14 cellular contexts compared by ENCODE assay signal in genomic region chr2:79882548-79882947, GRCh38.
A peak's percentile ranks its signal among the peaks of the same experiment; 100 is the strongest.
DNase-seq lines count a peak whose midpoint lies in the region; ATAC-seq and TF ChIP-seq lines count a peak whose summit lies in the region.
"Had no signal": no experiment of that assay in that cellular context is flagged by ENCODE, and none has a peak within 500 bp of the region (broad histone marks: within the 10 kb centered on the region; RNA-seq: fewer than 3 reads in every experiment).

No MANE protein-coding gene starts in this region.

- H3K4me3 ChIP-seq in H7 (ENCODE audit: insufficient read depth, low read depth, low read length) (no peak overlapping the region), mesenchymal stem cell (ENCODE audit: insufficient read depth in 1 of 2, low read depth in 1 of 2, low read length in 2 of 2) (no peak overlapping the region)
- H3K4me3 ChIP-seq: BLaER1 treated with 17β-estradiol and CSF1 and Interleukin-3, amounts not matched to agents 10 nM and 100 nM had no signal

- H2BK12ac ChIP-seq in mesenchymal stem cell (ENCODE audit: low read length in 2 of 2) = no peak overlapping the region

- H4K91ac ChIP-seq in mesenchymal stem cell (ENCODE audit: low read length) = peak overlapping the region; percentile 39

- no peaks in the 10 kb centered on the region for H3K9me3 ChIP-seq in mesenchymal stem cell (ENCODE audit: control insufficient read depth, low read length)
- H3K9me3 ChIP-seq: BLaER1 treated with 17β-estradiol and CSF1 and Interleukin-3, amounts not matched to agents 10 nM and 100 nM had no signal

- H3K36me3 ChIP-seq in H7 (replicated peaks; ENCODE audit: control insufficient read depth, insufficient read depth, low read length) (no peaks in the 10 kb centered on the region), mesenchymal stem cell (ENCODE audit: control insufficient read depth in 1 of 2, insufficient read depth in 2 of 2, low read depth in 1 of 2, low read length in 2 of 2) (no peaks in the 10 kb centered on the region)
- H3K36me3 ChIP-seq: BLaER1 treated with 17β-estradiol and CSF1 and Interleukin-3, amounts not matched to agents 10 nM and 100 nM had no signal

- no peak for TF ChIP-seq CTCF in WTC11 (IDR thresholded peaks at IDR 0.05)

- no peak overlapping the region for H4K8ac ChIP-seq in mesenchymal stem cell (ENCODE audit: low read length)

- no peak overlapping the region for H2AK5ac ChIP-seq in mesenchymal stem cell (ENCODE audit: low read length, severe bottlenecking)

- no peak overlapping the region for H3K4me2 ChIP-seq in mesenchymal stem cell (ENCODE audit: low read length, poor library complexity, severe bottlenecking)
- H3K4me2 ChIP-seq: BLaER1 treated with 17β-estradiol and CSF1 and Interleukin-3, amounts not matched to agents 10 nM and 100 nM had no signal

- H3K27me3 Mint-ChIP-seq in WTC11 (ENCODE audit: low read depth) = no peaks in the 10 kb centered on the region
- peaks cover 7% of the 10 kb centered on the region for H3K27me3 Mint-ChIP-seq in activated CD4-positive, alpha-beta T cell treated with anti-CD3 and anti-CD28 coated beads for 36 hours
- H3K27me3 Mint-ChIP-seq: CD4-positive, CD25-positive, alpha-beta regulatory T cell had no signal

- no peak overlapping the region for H2BK120ac ChIP-seq in mesenchymal stem cell (ENCODE audit: low read depth, low read length)

- H3K23ac ChIP-seq in mesenchymal stem cell (ENCODE audit: low read length in 2 of 2) = no peak overlapping the region

- H3K4ac ChIP-seq in mesenchymal stem cell (ENCODE audit: low read depth in 1 of 2, low read length in 2 of 2) = no peak overlapping the region

- ATAC-seq in WTC11 (peak; percentile 48), HG02759 (IDR thresholded peaks at IDR 0.05; ENCODE audit: unreplicated experiment) (no peak), GM21381 (IDR thresholded peaks at IDR 0.05; ENCODE audit: unreplicated experiment) (no peak)
- no peak for ATAC-seq in activated CD4-positive, alpha-beta T cell treated with anti-CD3 and anti-CD28 coated beads for 36 hours
- ATAC-seq: HCT116 had no signal

- H3K27ac ChIP-seq in mesenchymal stem cell (ENCODE audit: low read length, poor library complexity, severe bottlenecking) (no peak overlapping the region), substantia nigra (ENCODE audit: low read depth, low read length, poor library complexity, severe bottlenecking) (no peak overlapping the region)
- H3K27ac ChIP-seq: BLaER1 treated with 17β-estradiol and CSF1 and Interleukin-3, amounts not matched to agents 10 nM and 100 nM; HL-60 had no signal

- H3K4me3 Mint-ChIP-seq in WTC11 = no peak overlapping the region
- H3K4me3 Mint-ChIP-seq in activated CD4-positive, alpha-beta T cell treated with anti-CD3 and anti-CD28 coated beads for 36 hours = no peak overlapping the region

- 0 out of 2 replicates have a peak overlapping the region, but pooled peaks have one; percentile 49 for H3K27ac Mint-ChIP-seq in WTC11
- no peak overlapping the region for H3K27ac Mint-ChIP-seq in activated CD4-positive, alpha-beta T cell treated with anti-CD3 and anti-CD28 coated beads for 36 hours
- H3K27ac Mint-ChIP-seq: CD4-positive, CD25-positive, alpha-beta regulatory T cell had no signal

- peaks cover 36% of the 10 kb centered on the region for H3K9me3 Mint-ChIP-seq in WTC11
- H3K9me3 Mint-ChIP-seq in activated CD4-positive, alpha-beta T cell treated with anti-CD3 and anti-CD28 coated beads for 36 hours (ENCODE audit: low read depth) = peaks cover 3% of the 10 kb centered on the region

- H2BK5ac ChIP-seq in mesenchymal stem cell (ENCODE audit: low read depth, low read length, poor library complexity, severe bottlenecking) = no peak overlapping the region

- H3K4me1 ChIP-seq in mesenchymal stem cell (ENCODE audit: control insufficient read depth, insufficient read depth, low read depth, low read length) = no peaks in the 10 kb centered on the region
- H3K4me1 ChIP-seq: BLaER1 treated with 17β-estradiol and CSF1 and Interleukin-3, amounts not matched to agents 10 nM and 100 nM had no signal

- no peaks in the 10 kb centered on the region for H3K79me1 ChIP-seq in mesenchymal stem cell (replicated peaks; ENCODE audit: low read length, poor library complexity, severe bottlenecking)

- intact Hi-C loops in activated CD4-positive, alpha-beta T cell treated with anti-CD3 and anti-CD28 coated beads for 36 hours (cut with DNase I, micrococcal nuclease) = no loop called here

- no peak overlapping the region for H3K9ac ChIP-seq in mesenchymal stem cell (ENCODE audit: low read length)
- H3K9ac ChIP-seq: BLaER1 treated with 17β-estradiol and CSF1 and Interleukin-3, amounts not matched to agents 10 nM and 100 nM had no signal

- peak; percentile 18 for DNase-seq in H7
- peak; percentile 14 for DNase-seq in WTC11 (ENCODE audit: low spot score)
- no peak for DNase-seq in mesenchymal stem cell
- no peak for DNase-seq in substantia nigra (lab: John Stamatoyannopoulos, UW)
- DNase-seq in activated CD4-positive, alpha-beta T cell treated with anti-CD3 and anti-CD28 coated beads for 36 hours = no peak
- DNase-seq: ACHN; CD4-positive, CD25-positive, alpha-beta regulatory T cell; DMS53; GOT3 had no signal

- CTCF ChIA-PET in WTC11 (lab: Charles Lee) = no interaction called here
- CTCF ChIA-PET in activated CD4-positive, alpha-beta T cell treated with anti-CD3 and anti-CD28 coated beads for 36 hours (lab: Charles Lee) = interaction anchor here (0.6 kb wide), 1 partner anchor 27 kb away, joined by 3 read pairs; no protein-coding TSS in a partner anchor

- POLR2A ChIA-PET in WTC11 (lab: Charles Lee) = no interaction called here
- POLR2A ChIA-PET in activated CD4-positive, alpha-beta T cell treated with anti-CD3 and anti-CD28 coated beads for 36 hours (lab: Charles Lee) = no interaction called here

- WGBS in mesenchymal stem cell = 78% methylated on average over 6 of the region's 6 CpGs

- no peak overlapping the region for H2BK15ac ChIP-seq in mesenchymal stem cell (ENCODE audit: low read depth, poor library complexity, severe bottlenecking)

- H3K36me3 Mint-ChIP-seq in WTC11 = peaks cover 14% of the 10 kb centered on the region
- no peaks in the 10 kb centered on the region for H3K36me3 Mint-ChIP-seq in activated CD4-positive, alpha-beta T cell treated with anti-CD3 and anti-CD28 coated beads for 36 hours (ENCODE audit: low read depth)
- H3K36me3 Mint-ChIP-seq: CD4-positive, CD25-positive, alpha-beta regulatory T cell had no signal

- no peak overlapping the region for H2AFZ ChIP-seq in mesenchymal stem cell (ENCODE audit: low read depth, low read length)

- no peak overlapping the region for H3K14ac ChIP-seq in mesenchymal stem cell (ENCODE audit: low read length in 2 of 2)

- H3K4me1 Mint-ChIP-seq in WTC11 = peaks cover 13% of the 10 kb centered on the region
- H3K4me1 Mint-ChIP-seq in activated CD4-positive, alpha-beta T cell treated with anti-CD3 and anti-CD28 coated beads for 36 hours = no peaks in the 10 kb centered on the region
- H3K4me1 Mint-ChIP-seq: CD4-positive, CD25-positive, alpha-beta regulatory T cell had no signal

- H3K27me3 ChIP-seq in H7 (ENCODE audit: control insufficient read depth, insufficient read depth, low read length) (no peaks in the 10 kb centered on the region), mesenchymal stem cell (ENCODE audit: control insufficient read depth in 1 of 2, insufficient read depth in 1 of 2, low read length in 2 of 2) (no peaks in the 10 kb centered on the region)
- H3K27me3 ChIP-seq: BLaER1 treated with 17β-estradiol and CSF1 and Interleukin-3, amounts not matched to agents 10 nM and 100 nM had no signal

- H3K18ac ChIP-seq in mesenchymal stem cell (ENCODE audit: low read depth in 1 of 2, low read length in 2 of 2) = no peak overlapping the region

TF ChIP-seq in WTC11, 78 proteins besides CTCF, POLR2A, EP300 and RAD21:
- TF ChIP-seq CDX4 (CRISPR knock-in tag; IDR thresholded peaks at IDR 0.05; ENCODE audit: borderline replicate concordance) (no peak), FOXP1 (CRISPR knock-in tag; IDR thresholded peaks at IDR 0.05; ENCODE audit: borderline replicate concordance) (0 out of 2 replicates have a peak, but pooled peaks have one; percentile 34), ZNF423 (CRISPR knock-in tag; IDR thresholded peaks at IDR 0.05) (peak; percentile 93)

Comparison
In these comparisons a context has a peak if more than half of its experiments do, and no peak if none do; other contexts are left out.
1. DNase-seq: peak in H7 (single experiment) and WTC11 (single experiment); none in mesenchymal stem cell (single experiment), substantia nigra (0 of 49) and activated CD4-positive, alpha-beta T cell treated with anti-CD3 and anti-CD28 coated beads for 36 hours (single experiment).